22 cellular contexts compared by ENCODE assay signal in the genomic region with DNA sequence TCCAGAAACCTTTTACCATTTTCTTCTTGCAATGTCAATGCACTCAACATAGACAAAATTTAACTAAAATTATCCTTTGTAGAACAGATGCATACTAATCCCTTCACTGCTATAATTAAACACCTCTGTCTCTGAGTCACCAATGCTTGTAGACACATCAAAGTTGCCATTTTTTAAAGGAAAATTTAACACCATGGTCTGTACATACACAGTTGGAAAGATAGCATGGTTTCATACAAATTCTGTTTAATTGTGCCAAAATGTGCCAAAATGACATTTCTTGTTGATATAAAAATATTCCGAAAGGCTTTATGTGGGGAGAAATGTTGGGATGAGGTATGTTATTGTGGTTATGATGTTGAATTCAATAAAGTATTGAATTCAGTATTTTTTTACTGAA.
"Had no signal": no experiment of that assay in that cellular context is flagged by ENCODE, and none has a peak within 500 bp of the region (broad histone marks: within the 10 kb centered on the region; RNA-seq: fewer than 3 reads in every experiment).

No MANE protein-coding gene starts in this region.

- DNase-seq: colonic mucosa; cortex of kidney; dermis blood vessel endothelial cell; dorsolateral prefrontal cortex; effector CD4-positive, alpha-beta T cell; effector CD8-positive, alpha-beta T cell; effector memory CD4-positive, alpha-beta T cell; effector memory CD8-positive, alpha-beta T cell; endodermal cell; erythroblast; esophagus squamous epithelium; foreskin fibroblast; foreskin keratinocyte; foreskin melanocyte; gastrocnemius medialis; glutamatergic neuron; head of caudate nucleus; heart left ventricle; heart right ventricle had no signal

- H3K9me3 Mint-ChIP-seq: dendritic cell treated with granulocyte-macrophage colony-stimulating factor and Interleukin-4, amounts not matched to agents 40 ng/mL and 50 ng/mL, for 4 days; endodermal cell had no signal

- H3K27ac Mint-ChIP-seq: dendritic cell treated with granulocyte-macrophage colony-stimulating factor and Interleukin-4, amounts not matched to agents 40 ng/mL and 50 ng/mL, for 4 days; effector memory CD8-positive, alpha-beta T cell; endodermal cell had no signal

- H3K27me3 Mint-ChIP-seq: dendritic cell treated with granulocyte-macrophage colony-stimulating factor and Interleukin-4, amounts not matched to agents 40 ng/mL and 50 ng/mL, for 4 days had no signal

- H3K4me3 Mint-ChIP-seq: dendritic cell treated with granulocyte-macrophage colony-stimulating factor and Interleukin-4, amounts not matched to agents 40 ng/mL and 50 ng/mL, for 4 days; effector memory CD8-positive, alpha-beta T cell; endodermal cell had no signal

- ATAC-seq: effector memory CD8-positive, alpha-beta T cell; esophagus mucosa; foreskin keratinocyte; gastrocnemius medialis; gastroesophageal sphincter; heart left ventricle; heart right ventricle had no signal
